19 cellular contexts compared by ENCODE assay signal in genomic region chr14:98928418-98928817, GRCh38.
DNase-seq lines count a peak whose midpoint lies in the region; ATAC-seq and TF ChIP-seq lines count a peak whose summit lies in the region.
"Had no signal": no experiment of that assay in that cellular context is flagged by ENCODE, and none has a peak within 500 bp of the region (broad histone marks: within the 10 kb centered on the region; RNA-seq: fewer than 3 reads in every experiment).

No MANE protein-coding gene starts in this region.

- H3K27ac Mint-ChIP-seq in activated naive CD4-positive, alpha-beta T cell treated with anti-CD3 and anti-CD28 coated beads, Interleukin-2, amount 50 U/mL, for 24 hours, result peak overlapping the region; percentile 26

- no peak for DNase-seq in activated naive CD4-positive, alpha-beta T cell (lab: John Stamatoyannopoulos, UW)
- DNase-seq in mesenteric fat pad (ENCODE audit: low spot score) (peak; percentile 65), suprapubic skin (ENCODE audit: low spot score in 2 of 2) (peak; percentile 16 to 56), NCI-H748 treated with DMSO at 0.1 percent for 48 hours (lab: John Stamatoyannopoulos, UW) (no peak)
- DNase-seq: AML-193, C1 segment of cervical spinal cord, DMS53, GDM1, Karpas-422, NCI-H1694, NCI-H2081, NCI-H2171 treated with DMSO at 0.1 percent for 48 hours, NCI-H524 treated with DMSO at 0.1 percent for 48 hours, Right ventricle myocardium superior had no signal

- no peaks in the 10 kb centered on the region for H3K27me3 ChIP-seq in suprapubic skin

- TF ChIP-seq POLR2A in suprapubic skin (IDR thresholded peaks at IDR 0.05), result no peak

- no peak overlapping the region for H3K4me3 Mint-ChIP-seq in activated naive CD4-positive, alpha-beta T cell treated with anti-CD3 and anti-CD28 coated beads, Interleukin-2, amount 50 U/mL, for 24 hours
- H3K4me3 Mint-ChIP-seq: IgD-negative memory B cell had no signal

- H3K9me3 ChIP-seq in KOPT-K1 (ENCODE audit: insufficient read depth, low read length, poor library complexity, severe bottlenecking), result no peaks in the 10 kb centered on the region
- H3K9me3 ChIP-seq in suprapubic skin, result no peaks in the 10 kb centered on the region

- H3K4me3 ChIP-seq in suprapubic skin, result no peak overlapping the region

- no peaks in the 10 kb centered on the region for H3K36me3 ChIP-seq in KOPT-K1 (ENCODE audit: insufficient read depth, low read length)
- no peaks in the 10 kb centered on the region for H3K36me3 ChIP-seq in suprapubic skin

- H3K36me3 Mint-ChIP-seq in activated naive CD4-positive, alpha-beta T cell treated with anti-CD3 and anti-CD28 coated beads, Interleukin-2, amount 50 U/mL, for 24 hours, result no peaks in the 10 kb centered on the region

- WGBS in suprapubic skin, result 94% methylated on average over 8 of the region's 8 CpGs

- H3K27ac ChIP-seq in KOPT-K1 (ENCODE audit: low read depth, low read length, poor library complexity, severe bottlenecking) (peak overlapping the region; percentile 45), suprapubic skin (no peak overlapping the region)

- H3K27me3 Mint-ChIP-seq in activated naive CD4-positive, alpha-beta T cell treated with anti-CD3 and anti-CD28 coated beads, Interleukin-2, amount 50 U/mL, for 24 hours, result no peaks in the 10 kb centered on the region
- H3K27me3 Mint-ChIP-seq: IgD-negative memory B cell had no signal

- TF ChIP-seq EP300 in suprapubic skin (IDR thresholded peaks at IDR 0.05), result no peak

- ATAC-seq in HG03571 (IDR thresholded peaks at IDR 0.05; ENCODE audit: unreplicated experiment) (no peak), GM18858 (IDR thresholded peaks at IDR 0.05; ENCODE audit: unreplicated experiment) (no peak)

- H3K4me1 Mint-ChIP-seq in activated naive CD4-positive, alpha-beta T cell treated with anti-CD3 and anti-CD28 coated beads, Interleukin-2, amount 50 U/mL, for 24 hours, result peaks cover 84% of the 10 kb centered on the region

- no peak for TF ChIP-seq CTCF in suprapubic skin (IDR thresholded peaks at IDR 0.05)

- H3K9me3 Mint-ChIP-seq in activated naive CD4-positive, alpha-beta T cell treated with anti-CD3 and anti-CD28 coated beads, Interleukin-2, amount 50 U/mL, for 24 hours, result no peaks in the 10 kb centered on the region

- H3K4me1 ChIP-seq in suprapubic skin, result peaks cover 24% of the 10 kb centered on the region

Comparison
In these comparisons a context has a peak if more than half of its experiments do, and no peak if none do; other contexts are left out.
1. DNase-seq: peak in mesenteric fat pad (single experiment) and suprapubic skin (2 of 2); none in activated naive CD4-positive, alpha-beta T cell (0 of 4) and NCI-H748 treated with DMSO at 0.1 percent for 48 hours (single experiment).